14 cellular contexts compared by ENCODE assay signal in genomic region chr16:53756329-53756996, GRCh38. TPM values are rescaled to one million over a fixed set of nuclear protein-coding genes. Genes with fewer than 3 reads are reported as not detected.
DNase-seq lines count a peak whose midpoint lies in the region; ATAC-seq and TF ChIP-seq lines count a peak whose summit lies in the region.
"Had no signal": no experiment of that assay in that cellular context is flagged by ENCODE, and none has a peak within 500 bp of the region (broad histone marks: within the 10 kb centered on the region; RNA-seq: fewer than 3 reads in every experiment).

No MANE protein-coding gene starts in this region.

- H3K27ac Mint-ChIP-seq in Calu3 (ENCODE audit: unreplicated experiment) (peak overlapping the region; percentile 85), endothelial cell (ENCODE audit: unreplicated experiment) (peak overlapping the region; percentile 85), neural crest cell (ENCODE audit: unreplicated experiment) (peak overlapping the region; percentile 83), osteocyte (ENCODE audit: unreplicated experiment) (no peak overlapping the region)
- H3K27ac Mint-ChIP-seq: CD14-positive monocyte, IgD-negative memory B cell had no signal

- H3K4me1 Mint-ChIP-seq in Calu3 (ENCODE audit: low read depth, unreplicated experiment) (peaks cover 73% of the 10 kb centered on the region), endothelial cell (ENCODE audit: unreplicated experiment) (peaks cover 28% of the 10 kb centered on the region), neural crest cell (peaks cover 58% of the 10 kb centered on the region), osteocyte (ENCODE audit: unreplicated experiment) (peaks cover 15% of the 10 kb centered on the region)

- H3K9me3 Mint-ChIP-seq in Calu3 (ENCODE audit: low read depth, unreplicated experiment) = peaks cover 4% of the 10 kb centered on the region
- H3K9me3 Mint-ChIP-seq in endothelial cell (ENCODE audit: unreplicated experiment) = no peaks in the 10 kb centered on the region
- H3K9me3 Mint-ChIP-seq in neural crest cell = peaks cover 4% of the 10 kb centered on the region
- peaks cover 7% of the 10 kb centered on the region for H3K9me3 Mint-ChIP-seq in osteocyte (ENCODE audit: unreplicated experiment)
- H3K9me3 Mint-ChIP-seq: IgD-negative memory B cell had no signal

- peak overlapping the region; percentile 45 for H3K4me3 Mint-ChIP-seq in Calu3 (ENCODE audit: low read depth, unreplicated experiment)
- H3K4me3 Mint-ChIP-seq in endothelial cell (ENCODE audit: unreplicated experiment) = no peak overlapping the region
- H3K4me3 Mint-ChIP-seq in neural crest cell = peak overlapping the region; percentile 61
- H3K4me3 Mint-ChIP-seq in osteocyte (ENCODE audit: unreplicated experiment) = no peak overlapping the region
- H3K4me3 Mint-ChIP-seq: CD14-positive monocyte, IgD-negative memory B cell had no signal

- CTCF ChIA-PET in Calu3 (lab: Charles Lee) = interaction anchor here (0.5 to 8.4 kb wide), 6 partner anchors 12 to 249 kb away, joined by 4 to 70 read pairs (median 4); partner anchors contain the start of genes FTO and RPGRIP1L

- DNase-seq in Calu3 (no peak), NCI-H345 (lab: John Stamatoyannopoulos, UW) (peak; percentile 45), endothelial cell (ENCODE audit: low spot score) (no peak), neural crest cell (ENCODE audit: low read depth, low spot score) (no peak), DMS153 (lab: John Stamatoyannopoulos, UW) (no peak), osteocyte (ENCODE audit: extremely low spot score, unreplicated experiment) (no peak)
- DNase-seq: activated T-cell treated with anti-CD3 and anti-CD28 coated beads, Interleukin-2, amount 50 U/mL, for 1 hour; central memory CD4-positive, alpha-beta T cell; NCI-H774; T1000 had no signal

- no peak for ATAC-seq in GM18868 (IDR thresholded peaks at IDR 0.05; ENCODE audit: unreplicated experiment)
- ATAC-seq in GM18520 (IDR thresholded peaks at IDR 0.05; ENCODE audit: unreplicated experiment) = no peak

- TF ChIP-seq CTCF in Calu3 (IDR thresholded peaks at IDR 0.05; ENCODE audit: unreplicated experiment) = no peak
- TF ChIP-seq CTCF in endothelial cell (IDR thresholded peaks at IDR 0.05; ENCODE audit: unreplicated experiment) = no peak
- no peak for TF ChIP-seq CTCF in neural crest cell (conservative IDR thresholded peaks at IDR 0.05)
- no peak for TF ChIP-seq CTCF in osteocyte (IDR thresholded peaks at IDR 0.05)

- H3K27me3 Mint-ChIP-seq in Calu3 (ENCODE audit: unreplicated experiment) (no peaks in the 10 kb centered on the region), endothelial cell (ENCODE audit: unreplicated experiment) (peaks cover 1% of the 10 kb centered on the region), neural crest cell (ENCODE audit: low read depth) (peaks cover 5% of the 10 kb centered on the region), osteocyte (ENCODE audit: unreplicated experiment) (no peaks in the 10 kb centered on the region)
- H3K27me3 Mint-ChIP-seq: IgD-negative memory B cell had no signal

- intact Hi-C loops in Calu3 (cut with micrococcal nuclease; ENCODE audit: unreplicated experiment) = loop anchor here (2.0 to 5.0 kb wide), 3 partner anchors 14 to 204 kb away; no protein-coding TSS in a partner anchor

- no TSS peak for BruUV-seq in Calu3 (replicated peaks; lab: Mats Ljungman, UMichigan)

- H3K36me3 Mint-ChIP-seq in Calu3 (ENCODE audit: insufficient read depth, unreplicated experiment) = peaks cover 5% of the 10 kb centered on the region
- H3K36me3 Mint-ChIP-seq in endothelial cell (ENCODE audit: low read depth, unreplicated experiment) = peaks cover 4% of the 10 kb centered on the region
- no peaks in the 10 kb centered on the region for H3K36me3 Mint-ChIP-seq in neural crest cell (ENCODE audit: low read depth)
- H3K36me3 Mint-ChIP-seq in osteocyte (ENCODE audit: unreplicated experiment) = peaks cover 7% of the 10 kb centered on the region

RNA-seq across cellular contexts. Expression of gene FTO, which starts 52.5 kb away (rescaled TPM):
- 67.2 and 68.9 TPM in 2 replicates for total RNA-seq in Calu3 (2022)
- 83.8 TPM for total RNA-seq in endothelial cell (ENCODE audit: unreplicated experiment)
- total RNA-seq in neural crest cell = 104 and 107 TPM in 2 replicates
- total RNA-seq in osteocyte = 108 and 114 TPM in 2 replicates

RNA-seq across cellular contexts. Expression of gene RPGRIP1L, which starts 52.8 kb away (rescaled TPM):
- 16.6 and 18.9 TPM in 2 replicates for total RNA-seq in Calu3 (2022)
- total RNA-seq in endothelial cell (ENCODE audit: unreplicated experiment) = 9.0 TPM
- 24.0 and 26.5 TPM in 2 replicates for total RNA-seq in neural crest cell
- 12.0 and 12.4 TPM in 2 replicates for total RNA-seq in osteocyte

Comparison
In these comparisons a context has a peak if more than half of its experiments do, and no peak if none do; other contexts are left out.
1. H3K4me3 Mint-ChIP-seq: peak in Calu3 (single experiment) and neural crest cell (single experiment); none in endothelial cell (single experiment) and osteocyte (single experiment).